ENCODE assay signal across 1 cellular context in the genomic region with DNA sequence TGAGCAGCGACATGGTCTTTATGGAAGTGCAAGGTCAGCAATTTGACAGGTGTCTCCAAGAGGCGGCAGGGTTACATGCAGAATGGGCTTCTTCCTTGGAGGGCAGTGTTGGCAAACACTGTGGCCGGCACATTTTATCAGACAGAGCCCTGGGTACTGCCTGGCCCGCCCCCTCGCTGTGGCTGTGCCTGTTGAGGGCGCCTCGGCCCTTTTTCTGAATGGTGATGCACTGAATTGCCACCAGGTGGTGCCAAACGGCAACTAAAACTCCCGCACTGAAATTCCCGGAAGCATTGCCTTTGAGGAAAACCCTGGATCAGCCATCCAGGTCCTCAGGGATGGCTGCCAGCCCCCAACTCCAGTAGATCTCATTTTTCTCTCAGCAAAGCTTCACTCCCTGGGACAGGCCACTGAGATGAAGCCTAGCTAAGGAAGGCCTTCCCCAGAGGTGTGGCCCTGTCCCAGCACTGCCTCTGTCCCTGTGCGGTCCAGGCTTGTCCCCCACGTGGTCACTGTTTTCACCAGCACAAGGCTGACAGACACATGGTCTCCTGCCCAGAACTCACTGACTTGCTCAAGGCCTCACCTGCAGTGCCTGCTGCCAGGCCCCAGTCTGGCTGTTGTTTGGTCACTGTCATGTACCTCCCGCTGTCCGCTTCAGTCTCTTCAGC.
A peak's percentile ranks its signal among the peaks of the same experiment; 100 is the strongest.
TF ChIP-seq lines count a peak whose summit lies in the region.

No MANE protein-coding gene starts in this region.

TF ChIP-seq in H1, 55 proteins besides CTCF, POLR2A, EP300 and RAD21 (continued from another document):
- peak; percentile 46; the same call in 1 of the 2 replicates for TF ChIP-seq CREB1 (IDR thresholded peaks at IDR 0.05)
- TF ChIP-seq POLR2AphosphoS5 (IDR thresholded peaks at IDR 0.05; ENCODE audit: low read depth, low read length): no peak
- TF ChIP-seq RXRA (IDR thresholded peaks at IDR 0.05; ENCODE audit: insufficient read depth, low read depth, low read length): no peak
- TF ChIP-seq HDAC2 (IDR thresholded peaks at IDR 0.05; ENCODE audit: borderline replicate concordance in 1 of 2, low read depth in 2 of 2, low read length in 2 of 2): no peak
- no peak for TF ChIP-seq CHD7 (IDR thresholded peaks at IDR 0.05; ENCODE audit: insufficient replicate concordance, low read length)
- 0 out of 2 replicates have a peak, but pooled peaks have one; percentile 44 for TF ChIP-seq TEAD4 (IDR thresholded peaks at IDR 0.05; ENCODE audit: low read depth, low read length)
- TF ChIP-seq CHD1 (IDR thresholded peaks at IDR 0.05; ENCODE audit: low read depth, low read length): no peak
- TF ChIP-seq TBP (IDR thresholded peaks at IDR 0.05; ENCODE audit: low read depth, low read length): no peak
- no peak for TF ChIP-seq EZH2 (IDR thresholded peaks at IDR 0.05; ENCODE audit: low read depth, low read length, severe bottlenecking)
- no peak for TF ChIP-seq ATF2 (IDR thresholded peaks at IDR 0.05; ENCODE audit: low read length)
- TF ChIP-seq, protein P1, sequence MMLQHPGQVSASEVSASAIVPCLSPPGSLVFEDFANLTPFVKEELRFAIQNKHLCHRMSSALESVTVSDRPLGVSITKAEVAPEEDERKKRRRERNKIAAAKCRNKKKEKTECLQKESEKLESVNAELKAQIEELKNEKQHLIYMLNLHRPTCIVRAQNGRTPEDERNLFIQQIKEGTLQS (IDR thresholded peaks at IDR 0.05; ENCODE audit: insufficient read depth, low read depth, low read length): no peak
- TF ChIP-seq YY1 (IDR thresholded peaks at IDR 0.05; ENCODE audit: low read depth, low read length): no peak; the same call in none of the 2 replicates
- TF ChIP-seq SIN3A (conservative IDR thresholded peaks at IDR 0.05 in 1 of 2, IDR thresholded peaks at IDR 0.05 in 1 of 2; ENCODE audit: low read depth in 1 of 2, low read length in 2 of 2): peak in 1 of 2 experiments; percentile 65; a peak in 1 of 4 replicates
- TF ChIP-seq CTBP2 (IDR thresholded peaks at IDR 0.05; ENCODE audit: borderline replicate concordance, insufficient read depth, insufficient read length, low read length): no peak
- no peak for TF ChIP-seq SRF (IDR thresholded peaks at IDR 0.05; ENCODE audit: low read depth, low read length)
- no peak for TF ChIP-seq USF2 (IDR thresholded peaks at IDR 0.05; ENCODE audit: low read length)
- 0 out of 2 replicates have a peak, but pooled peaks have one; percentile 74 for TF ChIP-seq SP4 (IDR thresholded peaks at IDR 0.05; ENCODE audit: low read length)
- TF ChIP-seq CBX5 (IDR thresholded peaks at IDR 0.05; ENCODE audit: low read depth, low read length): no peak
- no peak for TF ChIP-seq RBBP5 (IDR thresholded peaks at IDR 0.05; ENCODE audit: borderline replicate concordance, low read depth, low read length)
- TF ChIP-seq MAX (IDR thresholded peaks at IDR 0.05): 0 out of 2 replicates have a peak, but pooled peaks have one; percentile 22
- no peak for TF ChIP-seq SP2 (IDR thresholded peaks at IDR 0.05; ENCODE audit: low read length)
- TF ChIP-seq BCL11A (IDR thresholded peaks at IDR 0.05; ENCODE audit: low read depth in 2 of 2, low read length in 2 of 2): no peak
- peak; percentile 71 for TF ChIP-seq EGR1 (IDR thresholded peaks at IDR 0.05; ENCODE audit: borderline replicate concordance, low read depth, low read length)
- peak; percentile 13; the same call in 1 of the 2 replicates for TF ChIP-seq GABPA (IDR thresholded peaks at IDR 0.05; ENCODE audit: borderline replicate concordance, insufficient read depth, low read length)
- TF ChIP-seq RNF2 (IDR thresholded peaks at IDR 0.05; ENCODE audit: borderline replicate concordance, low read depth, low read length, missing control alignments, poor library complexity, severe bottlenecking): no peak
- TF ChIP-seq SUZ12 (IDR thresholded peaks at IDR 0.05; ENCODE audit: low read length): no peak
- no peak for TF ChIP-seq SIRT6 (IDR thresholded peaks at IDR 0.05; ENCODE audit: low read length)
- no peak for TF ChIP-seq HDAC6 (IDR thresholded peaks at IDR 0.05; ENCODE audit: low read depth, low read length)
- no peak for TF ChIP-seq SIX5 (IDR thresholded peaks at IDR 0.05; ENCODE audit: low read depth, low read length)
- TF ChIP-seq KDM5A (IDR thresholded peaks at IDR 0.05; ENCODE audit: low read length): no peak
- TF ChIP-seq KDM1A (IDR thresholded peaks at IDR 0.05; ENCODE audit: borderline replicate concordance, low read length): no peak
- TF ChIP-seq JUN (IDR thresholded peaks at IDR 0.05; ENCODE audit: low read depth, low read length): no peak
